ENCODE assay signal across 17 cellular contexts in the genomic region with DNA sequence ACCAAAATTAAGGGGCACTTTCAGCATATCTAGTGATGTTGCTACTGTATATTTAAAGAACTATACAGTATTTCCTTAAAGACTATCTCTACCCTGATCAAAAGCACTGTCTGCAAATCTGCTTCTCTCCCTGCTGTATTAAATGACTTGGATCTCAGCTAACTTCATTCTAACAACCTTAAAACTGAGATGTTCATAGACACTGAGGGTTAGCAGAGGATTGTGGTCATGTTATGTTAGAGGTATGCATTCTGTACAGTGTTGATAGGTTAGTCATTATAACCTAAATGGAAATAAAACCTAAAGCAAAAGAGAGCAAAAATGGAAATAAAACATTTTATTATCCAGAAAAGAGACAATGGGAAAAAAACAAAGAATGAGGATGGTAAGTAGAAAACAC. TPM values are rescaled to one million over a fixed set of nuclear protein-coding genes. Genes with fewer than 3 reads are reported as not detected.
DNase-seq lines count a peak whose midpoint lies in the region; ATAC-seq, FAIRE-seq and TF ChIP-seq lines count a peak whose summit lies in the region.
"Had no signal": no experiment of that assay in that cellular context is flagged by ENCODE, and none has a peak within 500 bp of the region (broad histone marks: within the 10 kb centered on the region; RNA-seq: fewer than 3 reads in every experiment).

No MANE protein-coding gene starts in this region.

- no peak overlapping the region for H3K4me3 ChIP-seq in CD8-positive, alpha-beta T cell (ENCODE audit: low read depth, low read length)
- H3K4me3 ChIP-seq in naive thymus-derived CD4-positive, alpha-beta T cell (ENCODE audit: low read length): peak overlapping the region; percentile 28
- no peak overlapping the region for H3K4me3 ChIP-seq in upper lobe of left lung
- H3K4me3 ChIP-seq: upper lobe of right lung had no signal

- H3K36me3 Mint-ChIP-seq in CD8-positive, alpha-beta T cell: peaks cover 58% of the 10 kb centered on the region
- H3K36me3 Mint-ChIP-seq in activated T-helper 2 cell treated with anti-CD3 and anti-CD28 coated beads, Interferon-gamma antibody, Interleukin-2, Interleukin-4, amounts not matched to agents 10 μg/mL and 5 μg/mL and 100 μg/mL, durations not matched to agents 14 hours and 24 hours and 36 hours (ENCODE audit: low read depth): peaks cover 84% of the 10 kb centered on the region
- peaks cover 10 to 43% (median 34%) of the 10 kb centered on the region in 5 donors for H3K36me3 Mint-ChIP-seq in naive thymus-derived CD4-positive, alpha-beta T cell

- no peak overlapping the region for H3K27ac ChIP-seq in CD8-positive, alpha-beta T cell (ENCODE audit: low read depth, low read length)
- peak overlapping the region; percentile 73 for H3K27ac ChIP-seq in naive thymus-derived CD4-positive, alpha-beta T cell (ENCODE audit: low read depth, low read length)
- H3K27ac ChIP-seq in upper lobe of left lung: no peak overlapping the region
- H3K27ac ChIP-seq: KMS-11, upper lobe of right lung had no signal

- TF ChIP-seq CTCF in CD8-positive, alpha-beta T cell (IDR thresholded peaks at IDR 0.05): no peak
- TF ChIP-seq CTCF in GM10248 (IDR thresholded peaks at IDR 0.05; ENCODE audit: control extremely low read depth, extremely low read depth, low read depth, missing control alignments) (no peak), upper lobe of left lung (IDR thresholded peaks at IDR 0.05) (no peak)

- CTCF ChIA-PET in CD8-positive, alpha-beta T cell (lab: Charles Lee): interaction anchor here (0.9 to 2.7 kb wide), 13 partner anchors 11 to 142 kb away, joined by 3 to 17 read pairs (median 4); no protein-coding TSS in a partner anchor
- CTCF ChIA-PET in naive thymus-derived CD4-positive, alpha-beta T cell (lab: Charles Lee): interaction anchor here (0.7 to 3.7 kb wide), 10 partner anchors 9 to 1455 kb away, joined by 3 to 19 read pairs (median 5); no protein-coding TSS in a partner anchor
- CTCF ChIA-PET in GM10248 (lab: Yijun Ruan, JAX): interaction anchor here (1.0 to 4.2 kb wide), 10 partner anchors 13 to 140 kb away, joined by 3 to 25 read pairs (median 4); no protein-coding TSS in a partner anchor

- no peak for DNase-seq in CD8-positive, alpha-beta T cell
- DNase-seq in GM18507 (ENCODE audit: extremely low spot score, insufficient read length, low read depth): no peak
- DNase-seq in activated T-helper 2 cell treated with anti-CD3 and anti-CD28 coated beads, Interferon-gamma antibody, Interleukin-2, Interleukin-4, amounts not matched to agents 10 μg/mL and 5 μg/mL and 100 μg/mL, durations not matched to agents 14 hours and 24 hours and 36 hours (ENCODE audit: low spot score): no peak
- DNase-seq in naive thymus-derived CD4-positive, alpha-beta T cell: no peak
- DNase-seq in NCI-H2196 (lab: John Stamatoyannopoulos, UW; ENCODE audit: unreplicated experiment): no peak
- DNase-seq in GM10248 (ENCODE audit: extremely low spot score): no peak
- DNase-seq in upper lobe of left lung: no peak
- DNase-seq: BE2C, NCI-H1105, NCI-H774, small intestine, upper lobe of right lung had no signal

- no peaks in the 10 kb centered on the region for H3K9me3 Mint-ChIP-seq in CD8-positive, alpha-beta T cell
- H3K9me3 Mint-ChIP-seq in activated T-helper 2 cell treated with anti-CD3 and anti-CD28 coated beads, Interferon-gamma antibody, Interleukin-2, Interleukin-4, amounts not matched to agents 10 μg/mL and 5 μg/mL and 100 μg/mL, durations not matched to agents 14 hours and 24 hours and 36 hours: no peaks in the 10 kb centered on the region
- H3K9me3 Mint-ChIP-seq in naive thymus-derived CD4-positive, alpha-beta T cell: peaks cover 0 to 2% (median 0%) of the 10 kb centered on the region in 11 donors

- TF ChIP-seq POLR2A in upper lobe of left lung (IDR thresholded peaks at IDR 0.05): no peak

- ATAC-seq in CD8-positive, alpha-beta T cell: no peak
- no peak for ATAC-seq in naive thymus-derived CD4-positive, alpha-beta T cell
- no peak for ATAC-seq in GM21576 (IDR thresholded peaks at IDR 0.05; ENCODE audit: unreplicated experiment)
- ATAC-seq in upper lobe of left lung (ENCODE audit: low FRiP score in 2 of 2): no peak
- ATAC-seq: left lobe of liver, upper lobe of right lung had no signal

- peaks cover 84% of the 10 kb centered on the region for H3K4me1 Mint-ChIP-seq in CD8-positive, alpha-beta T cell (ENCODE audit: low read depth)
- peaks cover 76% of the 10 kb centered on the region for H3K4me1 Mint-ChIP-seq in activated T-helper 2 cell treated with anti-CD3 and anti-CD28 coated beads, Interferon-gamma antibody, Interleukin-2, Interleukin-4, amounts not matched to agents 10 μg/mL and 5 μg/mL and 100 μg/mL, durations not matched to agents 14 hours and 24 hours and 36 hours (ENCODE audit: low read depth)
- peaks cover 61 to 94% (median 88%) of the 10 kb centered on the region in 7 donors for H3K4me1 Mint-ChIP-seq in naive thymus-derived CD4-positive, alpha-beta T cell

- H3K27me3 ChIP-seq in CD8-positive, alpha-beta T cell (ENCODE audit: insufficient read depth, low read length): no peaks in the 10 kb centered on the region
- H3K27me3 ChIP-seq in naive thymus-derived CD4-positive, alpha-beta T cell (ENCODE audit: control insufficient read depth in 2 of 2, insufficient read depth in 2 of 2, low read length in 2 of 2): no peaks in the 10 kb centered on the region
- no peaks in the 10 kb centered on the region for H3K27me3 ChIP-seq in upper lobe of left lung
- H3K27me3 ChIP-seq: BE2C, upper lobe of right lung had no signal

- no peaks in the 10 kb centered on the region for H3K9me3 ChIP-seq in CD8-positive, alpha-beta T cell (ENCODE audit: low read length)
- no peaks in the 10 kb centered on the region for H3K9me3 ChIP-seq in naive thymus-derived CD4-positive, alpha-beta T cell (ENCODE audit: control insufficient read depth in 2 of 3, low read length in 3 of 3)
- H3K9me3 ChIP-seq in upper lobe of left lung: no peaks in the 10 kb centered on the region
- H3K9me3 ChIP-seq: BE2C, upper lobe of right lung had no signal

- no peaks in the 10 kb centered on the region for H3K36me3 ChIP-seq in CD8-positive, alpha-beta T cell (ENCODE audit: insufficient read depth, low read length)
- peaks cover 0 to 21% (median 19%) of the 10 kb centered on the region in 3 experiments for H3K36me3 ChIP-seq in naive thymus-derived CD4-positive, alpha-beta T cell (ENCODE audit: control insufficient read depth in 2 of 3, insufficient read depth in 3 of 3, low read length in 3 of 3)
- H3K36me3 ChIP-seq in upper lobe of left lung: peaks cover 0 to 7% (median 0%) of the 10 kb centered on the region in 4 donors
- H3K36me3 ChIP-seq: BE2C had no signal

- H3K27ac Mint-ChIP-seq in CD8-positive, alpha-beta T cell: peak overlapping the region; percentile 85
- peak overlapping the region; percentile 87 for H3K27ac Mint-ChIP-seq in activated T-helper 2 cell treated with anti-CD3 and anti-CD28 coated beads, Interferon-gamma antibody, Interleukin-2, Interleukin-4, amounts not matched to agents 10 μg/mL and 5 μg/mL and 100 μg/mL, durations not matched to agents 14 hours and 24 hours and 36 hours
- peak overlapping the region; percentile 86 to 98 (median 93) for H3K27ac Mint-ChIP-seq in naive thymus-derived CD4-positive, alpha-beta T cell

- peaks cover 72% of the 10 kb centered on the region for H3K4me1 ChIP-seq in CD8-positive, alpha-beta T cell (ENCODE audit: insufficient read depth, low read length)
- H3K4me1 ChIP-seq in naive thymus-derived CD4-positive, alpha-beta T cell (ENCODE audit: control insufficient read depth in 2 of 2, insufficient read depth in 2 of 2, low read length in 2 of 2): peaks cover 81 to 87% of the 10 kb centered on the region in 2 donors
- peaks cover 0 to 6% (median 0%) of the 10 kb centered on the region in 4 donors for H3K4me1 ChIP-seq in upper lobe of left lung
- H3K4me1 ChIP-seq: BE2C, upper lobe of right lung had no signal

- H3K4me3 Mint-ChIP-seq in CD8-positive, alpha-beta T cell: peak overlapping the region; percentile 63
- H3K4me3 Mint-ChIP-seq in activated T-helper 2 cell treated with anti-CD3 and anti-CD28 coated beads, Interferon-gamma antibody, Interleukin-2, Interleukin-4, amounts not matched to agents 10 μg/mL and 5 μg/mL and 100 μg/mL, durations not matched to agents 14 hours and 24 hours and 36 hours (ENCODE audit: low read depth): peak overlapping the region; percentile 79
- H3K4me3 Mint-ChIP-seq in naive thymus-derived CD4-positive, alpha-beta T cell: peak overlapping the region; percentile 14 to 91 (median 82)

- POLR2A ChIA-PET in CD8-positive, alpha-beta T cell (lab: Charles Lee): interaction anchor here (0.9 to 2.6 kb wide), 6 partner anchors 11 to 84 kb away, joined by 3 to 8 read pairs (median 5); no protein-coding TSS in a partner anchor
- POLR2A ChIA-PET in naive thymus-derived CD4-positive, alpha-beta T cell (lab: Charles Lee): interaction anchor here (0.9 to 14.3 kb wide), 13 partner anchors 9 to 97 kb away, joined by 3 to 364 read pairs (median 7); a partner anchor contains a TSS
- POLR2A ChIA-PET in GM10248 (lab: Yijun Ruan, JAX): no interaction called here

- no peaks in the 10 kb centered on the region for H3K27me3 Mint-ChIP-seq in CD8-positive, alpha-beta T cell (ENCODE audit: low read depth)
- H3K27me3 Mint-ChIP-seq in activated T-helper 2 cell treated with anti-CD3 and anti-CD28 coated beads, Interferon-gamma antibody, Interleukin-2, Interleukin-4, amounts not matched to agents 10 μg/mL and 5 μg/mL and 100 μg/mL, durations not matched to agents 14 hours and 24 hours and 36 hours (ENCODE audit: low read depth): no peaks in the 10 kb centered on the region
- no peaks in the 10 kb centered on the region for H3K27me3 Mint-ChIP-seq in naive thymus-derived CD4-positive, alpha-beta T cell

- FAIRE-seq in GM18507 (lab: Jason Lieb, UNC): peak; percentile 70
- FAIRE-seq: RCC 7860, small intestine had no signal

- intact Hi-C loops in CD8-positive, alpha-beta T cell (cut with DNase I, micrococcal nuclease): loop anchor here in 1 of 2 experiments (1.0 kb wide), 1 partner anchor 8 kb away; no protein-coding TSS in a partner anchor
- intact Hi-C loops in activated T-helper 2 cell treated with anti-CD3 and anti-CD28 coated beads, Interferon-gamma antibody, Interleukin-2, Interleukin-4, amounts not matched to agents 10 μg/mL and 5 μg/mL and 100 μg/mL, durations not matched to agents 14 hours and 24 hours and 36 hours (cut with micrococcal nuclease): loop anchor here (1.0 to 5.0 kb wide), 4 partner anchors 10 to 205 kb away; a partner anchor contains a TSS
- intact Hi-C loops in naive thymus-derived CD4-positive, alpha-beta T cell (cut with micrococcal nuclease): loop anchor here (1.0 to 10.0 kb wide), 4 partner anchors 8 to 307 kb away; a partner anchor contains a TSS

- TF ChIP-seq EP300 in upper lobe of left lung (IDR thresholded peaks at IDR 0.05): no peak

RNA-seq across cellular contexts. Expression of a gene that starts 9.9 kb away (rescaled TPM):
- total RNA-seq in CD8-positive, alpha-beta T cell: 10 to 100 TPM; 80.2 to 85.5 TPM
- total RNA-seq in activated T-helper 2 cell treated with anti-CD3 and anti-CD28 coated beads, Interferon-gamma antibody, Interleukin-2, Interleukin-4, amounts not matched to agents 10 μg/mL and 5 μg/mL and 100 μg/mL, durations not matched to agents 14 hours and 24 hours and 36 hours: 143 and 147 TPM in 2 replicates
- 100 to 1,000 TPM in 4 of 5 experiments, 10 to 100 TPM in 1; 26.8 to 231 (median 112) TPM for total RNA-seq in naive thymus-derived CD4-positive, alpha-beta T cell
- 100 to 1,000 TPM; 234 to 241 TPM for polyA plus RNA-seq in naive thymus-derived CD4-positive, alpha-beta T cell
- 10 to 100 TPM in 3 of 6 donors, 1 to 10 TPM in 3; 2.6 to 13.5 (median 10.0) TPM for total RNA-seq in upper lobe of left lung

RNA-seq across cellular contexts. Expression of a gene that starts 39.2 kb away (rescaled TPM):
- total RNA-seq in CD8-positive, alpha-beta T cell: 10 to 100 TPM; 31.9 to 36.2 TPM
- 7.4 and 8.4 TPM in 2 replicates for total RNA-seq in activated T-helper 2 cell treated with anti-CD3 and anti-CD28 coated beads, Interferon-gamma antibody, Interleukin-2, Interleukin-4, amounts not matched to agents 10 μg/mL and 5 μg/mL and 100 μg/mL, durations not matched to agents 14 hours and 24 hours and 36 hours
- total RNA-seq in naive thymus-derived CD4-positive, alpha-beta T cell: 10 to 100 TPM; 11.5 to 40.4 (median 21.1) TPM
- polyA plus RNA-seq in naive thymus-derived CD4-positive, alpha-beta T cell: 10 to 100 TPM; 27.9 to 35.9 TPM
- total RNA-seq in upper lobe of left lung: under 1 TPM in 2 of 6 donors, not detected in 4; 0.52 to 0.94 TPM
- total RNA-seq: fibroblast of villous mesenchyme had no signal
